1 cellular context compared by ENCODE assay signal in the genomic region with DNA sequence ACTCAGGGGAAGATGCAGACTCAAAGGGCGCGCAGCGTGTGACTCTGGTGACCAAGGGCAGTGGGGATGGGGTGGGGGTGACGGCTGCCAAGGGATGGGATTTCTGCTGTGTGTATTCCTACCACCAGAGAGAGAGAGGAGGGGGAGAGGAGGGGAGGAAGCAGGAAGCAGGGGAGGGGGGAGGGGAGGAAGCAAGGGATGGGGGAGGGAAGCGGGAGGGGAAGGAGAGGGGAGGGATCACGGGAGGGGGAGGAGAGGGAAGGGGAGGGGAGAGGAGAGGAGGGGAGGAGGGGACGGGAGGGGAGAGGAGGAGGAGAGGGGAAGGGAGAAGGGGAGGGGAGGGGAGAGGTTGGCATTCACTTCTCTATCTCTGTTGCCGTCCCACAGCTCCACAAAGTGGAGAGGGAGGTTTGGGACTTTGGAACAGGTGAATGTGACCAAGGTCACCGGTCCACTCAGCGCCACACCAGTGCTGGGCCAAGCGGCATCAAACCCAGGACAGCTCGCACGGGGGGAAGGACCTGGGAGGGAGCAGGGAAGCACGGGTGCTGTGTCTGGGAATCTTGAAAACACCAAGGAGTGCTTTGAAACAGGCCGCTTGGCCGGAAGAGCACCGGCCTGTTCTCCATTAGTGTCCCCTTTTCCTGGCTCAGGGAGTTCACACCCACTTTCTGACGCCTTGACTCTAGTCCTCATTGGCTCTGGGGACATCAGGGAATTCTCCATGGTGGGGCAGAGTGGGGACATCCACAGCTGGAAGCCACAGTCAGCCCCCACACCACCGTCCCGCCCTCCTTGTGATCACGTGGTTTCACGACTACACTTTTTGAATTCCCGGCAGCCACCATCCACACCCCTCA.
TF ChIP-seq lines count a peak whose summit lies in the region.

No MANE protein-coding gene starts in this region.

TF ChIP-seq in HepG2, 621 proteins besides CTCF, POLR2A, EP300 and RAD21 (continued from another document and continues in another):
- TF ChIP-seq MTF1 (CRISPR knock-in tag; IDR thresholded peaks at IDR 0.05), result no peak
- TF ChIP-seq NPAS2 (CRISPR knock-in tag; IDR thresholded peaks at IDR 0.05; ENCODE audit: borderline replicate concordance), result no peak
- TF ChIP-seq, protein P1, sequence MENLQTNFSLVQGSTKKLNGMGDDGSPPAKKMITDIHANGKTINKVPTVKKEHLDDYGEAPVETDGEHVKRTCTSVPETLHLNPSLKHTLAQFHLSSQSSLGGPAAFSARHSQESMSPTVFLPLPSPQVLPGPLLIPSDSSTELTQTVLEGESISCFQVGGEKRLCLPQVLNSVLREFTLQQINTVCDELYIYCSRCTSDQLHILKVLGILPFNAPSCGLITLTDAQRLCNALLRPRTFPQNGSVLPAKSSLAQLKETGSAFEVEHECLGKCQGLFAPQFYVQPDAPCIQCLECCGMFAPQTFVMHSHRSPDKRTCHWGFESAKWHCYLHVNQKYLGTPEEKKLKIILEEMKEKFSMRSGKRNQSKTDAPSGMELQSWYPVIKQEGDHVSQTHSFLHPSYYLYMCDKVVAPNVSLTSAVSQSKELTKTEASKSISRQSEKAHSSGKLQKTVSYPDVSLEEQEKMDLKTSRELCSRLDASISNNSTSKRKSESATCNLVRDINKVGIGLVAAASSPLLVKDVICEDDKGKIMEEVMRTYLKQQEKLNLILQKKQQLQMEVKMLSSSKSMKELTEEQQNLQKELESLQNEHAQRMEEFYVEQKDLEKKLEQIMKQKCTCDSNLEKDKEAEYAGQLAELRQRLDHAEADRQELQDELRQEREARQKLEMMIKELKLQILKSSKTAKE (CRISPR knock-in tag; IDR thresholded peaks at IDR 0.05; ENCODE audit: borderline replicate concordance), result peak; percentile 60; the same call in 1 of the 2 replicates
- TF ChIP-seq, protein P2, sequence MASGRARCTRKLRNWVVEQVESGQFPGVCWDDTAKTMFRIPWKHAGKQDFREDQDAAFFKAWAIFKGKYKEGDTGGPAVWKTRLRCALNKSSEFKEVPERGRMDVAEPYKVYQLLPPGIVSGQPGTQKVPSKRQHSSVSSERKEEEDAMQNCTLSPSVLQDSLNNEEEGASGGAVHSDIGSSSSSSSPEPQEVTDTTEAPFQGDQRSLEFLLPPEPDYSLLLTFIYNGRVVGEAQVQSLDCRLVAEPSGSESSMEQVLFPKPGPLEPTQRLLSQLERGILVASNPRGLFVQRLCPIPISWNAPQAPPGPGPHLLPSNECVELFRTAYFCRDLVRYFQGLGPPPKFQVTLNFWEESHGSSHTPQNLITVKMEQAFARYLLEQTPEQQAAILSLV (CRISPR knock-in tag; IDR thresholded peaks at IDR 0.05; ENCODE audit: borderline replicate concordance), result no peak
- no peak for TF ChIP-seq ZNF446 (CRISPR knock-in tag; IDR thresholded peaks at IDR 0.05)
- TF ChIP-seq, protein P3, sequence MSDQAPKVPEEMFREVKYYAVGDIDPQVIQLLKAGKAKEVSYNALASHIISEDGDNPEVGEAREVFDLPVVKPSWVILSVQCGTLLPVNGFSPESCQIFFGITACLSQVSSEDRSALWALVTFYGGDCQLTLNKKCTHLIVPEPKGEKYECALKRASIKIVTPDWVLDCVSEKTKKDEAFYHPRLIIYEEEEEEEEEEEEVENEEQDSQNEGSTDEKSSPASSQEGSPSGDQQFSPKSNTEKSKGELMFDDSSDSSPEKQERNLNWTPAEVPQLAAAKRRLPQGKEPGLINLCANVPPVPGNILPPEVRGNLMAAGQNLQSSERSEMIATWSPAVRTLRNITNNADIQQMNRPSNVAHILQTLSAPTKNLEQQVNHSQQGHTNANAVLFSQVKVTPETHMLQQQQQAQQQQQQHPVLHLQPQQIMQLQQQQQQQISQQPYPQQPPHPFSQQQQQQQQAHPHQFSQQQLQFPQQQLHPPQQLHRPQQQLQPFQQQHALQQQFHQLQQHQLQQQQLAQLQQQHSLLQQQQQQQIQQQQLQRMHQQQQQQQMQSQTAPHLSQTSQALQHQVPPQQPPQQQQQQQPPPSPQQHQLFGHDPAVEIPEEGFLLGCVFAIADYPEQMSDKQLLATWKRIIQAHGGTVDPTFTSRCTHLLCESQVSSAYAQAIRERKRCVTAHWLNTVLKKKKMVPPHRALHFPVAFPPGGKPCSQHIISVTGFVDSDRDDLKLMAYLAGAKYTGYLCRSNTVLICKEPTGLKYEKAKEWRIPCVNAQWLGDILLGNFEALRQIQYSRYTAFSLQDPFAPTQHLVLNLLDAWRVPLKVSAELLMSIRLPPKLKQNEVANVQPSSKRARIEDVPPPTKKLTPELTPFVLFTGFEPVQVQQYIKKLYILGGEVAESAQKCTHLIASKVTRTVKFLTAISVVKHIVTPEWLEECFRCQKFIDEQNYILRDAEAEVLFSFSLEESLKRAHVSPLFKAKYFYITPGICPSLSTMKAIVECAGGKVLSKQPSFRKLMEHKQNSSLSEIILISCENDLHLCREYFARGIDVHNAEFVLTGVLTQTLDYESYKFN (CRISPR knock-in tag; conservative IDR thresholded peaks at IDR 0.05), result peak; percentile 85
- TF ChIP-seq, protein P4, sequence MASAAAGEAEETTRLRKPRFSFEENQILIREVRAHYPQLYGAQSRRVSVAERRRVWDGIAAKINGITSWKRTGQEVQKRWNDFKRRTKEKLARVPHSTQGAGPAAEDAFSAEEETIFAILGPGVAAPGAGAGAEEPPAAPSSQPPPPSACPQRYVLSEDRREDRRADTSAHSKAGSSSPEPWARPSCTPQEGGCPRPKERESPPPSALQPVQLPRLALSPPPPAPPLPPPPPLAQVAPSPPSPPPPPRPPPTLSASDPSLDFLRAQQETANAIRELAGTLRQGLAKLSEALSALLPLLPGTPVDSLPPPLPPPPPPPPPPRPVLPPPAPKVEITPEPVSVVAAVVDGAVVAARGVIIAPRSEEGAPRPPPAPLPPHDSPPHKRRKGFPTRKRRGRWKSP (CRISPR knock-in tag; IDR thresholded peaks at IDR 0.05), result no peak
- TF ChIP-seq ZNF333 (CRISPR knock-in tag; IDR thresholded peaks at IDR 0.05; ENCODE audit: borderline replicate concordance), result no peak
- TF ChIP-seq, protein P5, sequence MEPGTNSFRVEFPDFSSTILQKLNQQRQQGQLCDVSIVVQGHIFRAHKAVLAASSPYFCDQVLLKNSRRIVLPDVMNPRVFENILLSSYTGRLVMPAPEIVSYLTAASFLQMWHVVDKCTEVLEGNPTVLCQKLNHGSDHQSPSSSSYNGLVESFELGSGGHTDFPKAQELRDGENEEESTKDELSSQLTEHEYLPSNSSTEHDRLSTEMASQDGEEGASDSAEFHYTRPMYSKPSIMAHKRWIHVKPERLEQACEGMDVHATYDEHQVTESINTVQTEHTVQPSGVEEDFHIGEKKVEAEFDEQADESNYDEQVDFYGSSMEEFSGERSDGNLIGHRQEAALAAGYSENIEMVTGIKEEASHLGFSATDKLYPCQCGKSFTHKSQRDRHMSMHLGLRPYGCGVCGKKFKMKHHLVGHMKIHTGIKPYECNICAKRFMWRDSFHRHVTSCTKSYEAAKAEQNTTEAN (CRISPR knock-in tag; conservative IDR thresholded peaks at IDR 0.05), result 0 out of 2 replicates have a peak, but pooled peaks have one; percentile 24
- no peak for TF ChIP-seq SRF (IDR thresholded peaks at IDR 0.05; ENCODE audit: low read depth, low read length)
- peak; percentile 37; the same call in 1 of the 2 replicates for TF ChIP-seq ZFY (CRISPR knock-in tag; IDR thresholded peaks at IDR 0.05)
- TF ChIP-seq ZNF792 (CRISPR knock-in tag; IDR thresholded peaks at IDR 0.05), result peak; percentile 33; the same call in 1 of the 2 replicates
- TF ChIP-seq FOXP1 (IDR thresholded peaks at IDR 0.05), result no peak
- TF ChIP-seq FOXP1 (CRISPR knock-in tag; IDR thresholded peaks at IDR 0.05), result no peak
- peak; percentile 74; the same call in 1 of the 2 replicates for TF ChIP-seq ZNF891 (CRISPR knock-in tag; IDR thresholded peaks at IDR 0.05)
- no peak for TF ChIP-seq GABPA (IDR thresholded peaks at IDR 0.05; ENCODE audit: low read depth, low read length)
- peak; percentile 40; the same call in 1 of the 2 replicates for TF ChIP-seq GABPA (CRISPR knock-in tag; IDR thresholded peaks at IDR 0.05; ENCODE audit: low read depth)
- TF ChIP-seq, protein P6, sequence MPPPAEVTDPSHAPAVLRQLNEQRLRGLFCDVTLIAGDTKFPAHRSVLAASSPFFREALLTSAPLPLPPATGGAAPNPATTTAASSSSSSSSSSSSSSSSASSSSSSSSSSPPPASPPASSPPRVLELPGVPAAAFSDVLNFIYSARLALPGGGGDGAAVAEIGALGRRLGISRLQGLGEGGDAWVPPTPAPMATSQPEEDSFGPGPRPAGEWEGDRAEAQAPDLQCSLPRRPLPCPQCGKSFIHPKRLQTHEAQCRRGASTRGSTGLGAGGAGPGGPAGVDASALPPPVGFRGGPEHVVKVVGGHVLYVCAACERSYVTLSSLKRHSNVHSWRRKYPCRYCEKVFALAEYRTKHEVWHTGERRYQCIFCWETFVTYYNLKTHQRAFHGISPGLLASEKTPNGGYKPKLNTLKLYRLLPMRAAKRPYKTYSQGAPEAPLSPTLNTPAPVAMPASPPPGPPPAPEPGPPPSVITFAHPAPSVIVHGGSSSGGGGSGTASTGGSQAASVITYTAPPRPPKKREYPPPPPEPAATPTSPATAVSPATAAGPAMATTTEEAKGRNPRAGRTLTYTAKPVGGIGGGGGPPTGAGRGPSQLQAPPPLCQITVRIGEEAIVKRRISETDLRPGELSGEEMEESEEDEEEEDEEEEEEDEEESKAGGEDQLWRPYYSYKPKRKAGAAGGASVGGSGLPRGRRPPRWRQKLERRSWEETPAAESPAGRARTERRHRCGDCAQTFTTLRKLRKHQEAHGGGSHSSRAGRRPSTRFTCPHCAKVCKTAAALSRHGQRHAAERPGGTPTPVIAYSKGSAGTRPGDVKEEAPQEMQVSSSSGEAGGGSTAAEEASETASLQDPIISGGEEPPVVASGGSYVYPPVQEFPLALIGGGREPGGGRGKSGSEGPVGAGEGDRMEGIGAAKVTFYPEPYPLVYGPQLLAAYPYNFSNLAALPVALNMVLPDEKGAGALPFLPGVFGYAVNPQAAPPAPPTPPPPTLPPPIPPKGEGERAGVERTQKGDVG (CRISPR knock-in tag; IDR thresholded peaks at IDR 0.05; ENCODE audit: borderline replicate concordance), result no peak
- TF ChIP-seq, protein P7, sequence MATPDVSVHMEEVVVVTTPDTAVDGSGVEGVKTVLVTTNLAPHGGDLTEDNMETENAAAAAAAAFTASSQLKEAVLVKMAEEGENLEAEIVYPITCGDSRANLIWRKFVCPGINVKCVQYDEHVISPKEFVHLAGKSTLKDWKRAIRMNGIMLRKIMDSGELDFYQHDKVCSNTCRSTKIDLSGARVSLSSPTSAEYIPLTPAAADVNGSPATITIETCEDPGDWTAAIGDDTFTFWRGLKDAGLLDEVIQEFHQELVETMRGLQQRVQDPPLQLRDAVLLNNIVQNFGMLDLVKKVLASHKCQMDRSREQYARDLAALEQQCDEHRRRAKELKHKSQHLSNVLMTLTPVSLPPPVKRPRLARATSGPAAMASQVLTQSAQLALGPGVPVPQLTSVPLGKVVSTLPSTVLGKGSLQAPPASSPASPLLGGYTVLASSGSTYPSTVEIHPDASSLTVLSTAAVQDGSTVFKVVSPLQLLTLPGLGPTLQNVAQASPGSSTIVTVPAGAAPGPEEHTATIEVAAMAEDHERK (CRISPR knock-in tag; IDR thresholded peaks at IDR 0.05; ENCODE audit: low read depth), result no peak
- no peak for TF ChIP-seq ZNF468 (CRISPR knock-in tag; IDR thresholded peaks at IDR 0.05)
- peak; percentile 17; the same call in 1 of the 2 replicates for TF ChIP-seq TBX3 (IDR thresholded peaks at IDR 0.05; ENCODE audit: borderline replicate concordance)
- 0 out of 2 replicates have a peak, but pooled peaks have one; percentile 44 for TF ChIP-seq MED13 (CRISPR knock-in tag; IDR thresholded peaks at IDR 0.05)
- TF ChIP-seq RXRA (CRISPR knock-in tag; IDR thresholded peaks at IDR 0.05), result peak; percentile 67; the same call in 1 of the 2 replicates
- TF ChIP-seq, protein P8, sequence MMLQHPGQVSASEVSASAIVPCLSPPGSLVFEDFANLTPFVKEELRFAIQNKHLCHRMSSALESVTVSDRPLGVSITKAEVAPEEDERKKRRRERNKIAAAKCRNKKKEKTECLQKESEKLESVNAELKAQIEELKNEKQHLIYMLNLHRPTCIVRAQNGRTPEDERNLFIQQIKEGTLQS (CRISPR knock-in tag; IDR thresholded peaks at IDR 0.05), result no peak
- no peak for TF ChIP-seq ZNF747 (CRISPR knock-in tag; IDR thresholded peaks at IDR 0.05; ENCODE audit: borderline replicate concordance)
- peak; percentile 54; the same call in 1 of the 2 replicates for TF ChIP-seq MYC (CRISPR knock-in tag; IDR thresholded peaks at IDR 0.05; ENCODE audit: borderline replicate concordance)
- no peak for TF ChIP-seq POGZ (CRISPR knock-in tag; IDR thresholded peaks at IDR 0.05)
- peak; percentile 53; the same call in 1 of the 2 replicates for TF ChIP-seq REPIN1 (CRISPR knock-in tag; IDR thresholded peaks at IDR 0.05; ENCODE audit: borderline replicate concordance, low read depth)
- TF ChIP-seq ZNF724P (CRISPR knock-in tag; IDR thresholded peaks at IDR 0.05; ENCODE audit: borderline replicate concordance), result 0 out of 2 replicates have a peak, but pooled peaks have one; percentile 69
- no peak for TF ChIP-seq SNAPC2 (CRISPR knock-in tag; IDR thresholded peaks at IDR 0.05)
- TF ChIP-seq ZNF782 (CRISPR knock-in tag; IDR thresholded peaks at IDR 0.05; ENCODE audit: borderline replicate concordance), result no peak
- TF ChIP-seq, protein P9, sequence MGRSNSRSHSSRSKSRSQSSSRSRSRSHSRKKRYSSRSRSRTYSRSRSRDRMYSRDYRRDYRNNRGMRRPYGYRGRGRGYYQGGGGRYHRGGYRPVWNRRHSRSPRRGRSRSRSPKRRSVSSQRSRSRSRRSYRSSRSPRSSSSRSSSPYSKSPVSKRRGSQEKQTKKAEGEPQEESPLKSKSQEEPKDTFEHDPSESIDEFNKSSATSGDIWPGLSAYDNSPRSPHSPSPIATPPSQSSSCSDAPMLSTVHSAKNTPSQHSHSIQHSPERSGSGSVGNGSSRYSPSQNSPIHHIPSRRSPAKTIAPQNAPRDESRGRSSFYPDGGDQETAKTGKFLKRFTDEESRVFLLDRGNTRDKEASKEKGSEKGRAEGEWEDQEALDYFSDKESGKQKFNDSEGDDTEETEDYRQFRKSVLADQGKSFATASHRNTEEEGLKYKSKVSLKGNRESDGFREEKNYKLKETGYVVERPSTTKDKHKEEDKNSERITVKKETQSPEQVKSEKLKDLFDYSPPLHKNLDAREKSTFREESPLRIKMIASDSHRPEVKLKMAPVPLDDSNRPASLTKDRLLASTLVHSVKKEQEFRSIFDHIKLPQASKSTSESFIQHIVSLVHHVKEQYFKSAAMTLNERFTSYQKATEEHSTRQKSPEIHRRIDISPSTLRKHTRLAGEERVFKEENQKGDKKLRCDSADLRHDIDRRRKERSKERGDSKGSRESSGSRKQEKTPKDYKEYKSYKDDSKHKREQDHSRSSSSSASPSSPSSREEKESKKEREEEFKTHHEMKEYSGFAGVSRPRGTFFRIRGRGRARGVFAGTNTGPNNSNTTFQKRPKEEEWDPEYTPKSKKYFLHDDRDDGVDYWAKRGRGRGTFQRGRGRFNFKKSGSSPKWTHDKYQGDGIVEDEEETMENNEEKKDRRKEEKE (IDR thresholded peaks at IDR 0.05), result no peak
